Comparison of ENCODE assay signal across 27 cellular contexts in genomic region chr12:70040141-70040540, GRCh38.
DNase-seq lines count a peak whose midpoint lies in the region; ATAC-seq, FAIRE-seq and TF ChIP-seq lines count a peak whose summit lies in the region.
"Had no signal": no experiment of that assay in that cellular context is flagged by ENCODE, and none has a peak within 500 bp of the region (broad histone marks: within the 10 kb centered on the region; RNA-seq: fewer than 3 reads in every experiment).

No MANE protein-coding gene starts in this region.

- DNase-seq in adipocyte (ENCODE audit: low read depth) (peak; percentile 34), endothelial cell of umbilical vein (ENCODE audit: low read depth, low spot score) (peak; percentile 92), right cardiac atrium (no peak), retinal pigment epithelial cell (ENCODE audit: low read depth) (peak; percentile 2)
- DNase-seq in activated naive CD4-positive, alpha-beta T cell (lab: John Stamatoyannopoulos, UW), result no peak
- DNase-seq in activated effector memory CD4-positive, alpha-beta T cell treated with anti-CD3 and anti-CD28 coated beads, Interleukin-2, amount 50 U/mL, for 16 hours, result no peak
- DNase-seq: activated CD4-positive, alpha-beta T cell treated with anti-CD3 and anti-CD28 coated beads, Interleukin-2, amount 50 U/mL, for 4 hours; amygdala; CD4-positive, alpha-beta memory T cell; DMS53; kidney; MV-4-11; naive thymus-derived CD8-positive, alpha-beta T cell; NCI-H1930; NCI-H226; PC-9; posterior cingulate gyrus; small intestine; stimulated activated CD4-positive, alpha-beta T cell treated with anti-CD3 and anti-CD28 coated beads, Interleukin-4, amount 100 ng/mL, for 1 hour; upper lobe of left lung had no signal

- dilution Hi-C loops in endothelial cell of umbilical vein (cut with MboI; ENCODE audit: extremely low pct_ligation_motif_present, low sequenced_read_pairs), result no loop called here

- BruUV-seq in endothelial cell of umbilical vein (replicated peaks; lab: Mats Ljungman, UMichigan), result no TSS peak

- H3K4me2 ChIP-seq in endothelial cell of umbilical vein (ENCODE audit: insufficient read depth, low read length), result no peak overlapping the region
- H3K4me2 ChIP-seq: KMS-11, PC-9 had no signal

- H3K27me3 ChIP-seq in adipocyte (replicated peaks; ENCODE audit: control insufficient read depth, insufficient read depth, low read length) (no peaks in the 10 kb centered on the region), endothelial cell of umbilical vein (ENCODE audit: control insufficient read depth in 2 of 2, insufficient read depth in 2 of 2, low read length in 2 of 2) (no peaks in the 10 kb centered on the region), right cardiac atrium (ENCODE audit: control insufficient read depth, insufficient read depth) (no peaks in the 10 kb centered on the region)
- H3K27me3 ChIP-seq: SJSA1, upper lobe of left lung had no signal

- H2AFZ ChIP-seq in endothelial cell of umbilical vein (ENCODE audit: low read depth, low read length), result peak overlapping the region; percentile 59
- H2AFZ ChIP-seq: PC-9 had no signal

- H3K4me3 ChIP-seq in adipocyte (ENCODE audit: low read length), result no peak overlapping the region
- H3K4me3 ChIP-seq in endothelial cell of umbilical vein (replicated peaks in 1 of 3; ENCODE audit: insufficient read depth in 1 of 3, low read depth in 1 of 3, low read length in 3 of 3), result no peak overlapping the region
- no peak overlapping the region for H3K4me3 ChIP-seq in right cardiac atrium (ENCODE audit: low read length)
- H3K4me3 ChIP-seq in retinal pigment epithelial cell (ENCODE audit: low read length), result no peak overlapping the region
- H3K4me3 ChIP-seq: PC-9, SJSA1, upper lobe of left lung had no signal

- H3K27ac ChIP-seq in endothelial cell of umbilical vein (ENCODE audit: insufficient read depth, low read depth, low read length), result peak overlapping the region; percentile 42
- H3K27ac ChIP-seq in right cardiac atrium (ENCODE audit: low read length), result no peak overlapping the region
- H3K27ac ChIP-seq: KMS-11, PC-9, SJSA1, upper lobe of left lung, VCaP had no signal

- WGBS in right cardiac atrium, result 38% methylated on average over 2 of the region's 2 CpGs

- H3K4me1 ChIP-seq in adipocyte (ENCODE audit: control insufficient read depth, insufficient read depth, low read length), result peaks cover 1% of the 10 kb centered on the region
- H3K4me1 ChIP-seq in endothelial cell of umbilical vein (ENCODE audit: control insufficient read depth, extremely low read depth, insufficient read depth, low read length), result no peaks in the 10 kb centered on the region
- peaks cover 5% of the 10 kb centered on the region for H3K4me1 ChIP-seq in right cardiac atrium (ENCODE audit: control insufficient read depth, insufficient read depth, low read length)
- H3K4me1 ChIP-seq: SJSA1, upper lobe of left lung had no signal

- H3K9ac ChIP-seq in adipocyte (ENCODE audit: low read length) (no peak overlapping the region), endothelial cell of umbilical vein (replicated peaks; ENCODE audit: extremely low read depth, insufficient read depth, low read length) (no peak overlapping the region)
- H3K9ac ChIP-seq: KMS-11 had no signal

- TF ChIP-seq POLR2A in endothelial cell of umbilical vein (IDR thresholded peaks at IDR 0.05; ENCODE audit: low read depth, low read length), result no peak

- ATAC-seq in right cardiac atrium (peak; percentile 86 to 91), GM18873 (IDR thresholded peaks at IDR 0.05; ENCODE audit: low FRiP score, unreplicated experiment) (no peak), GM21515 (IDR thresholded peaks at IDR 0.05; ENCODE audit: unreplicated experiment) (no peak)
- ATAC-seq: naive thymus-derived CD8-positive, alpha-beta T cell had no signal

- peak; percentile 78 for FAIRE-seq in endothelial cell of umbilical vein (lab: Jason Lieb, UNC)
- FAIRE-seq: GM12891, H54 had no signal

- no peaks in the 10 kb centered on the region for H3K79me2 ChIP-seq in endothelial cell of umbilical vein (ENCODE audit: control insufficient read depth, insufficient read depth, low read length)

- no peaks in the 10 kb centered on the region for H4K20me1 ChIP-seq in endothelial cell of umbilical vein (replicated peaks; ENCODE audit: control insufficient read depth, extremely low read depth, insufficient read depth, low read length)

- TF ChIP-seq CTCF in endothelial cell of umbilical vein (IDR thresholded peaks at IDR 0.05; ENCODE audit: extremely low read depth in 1 of 2, insufficient read depth in 1 of 2, low read depth in 1 of 2, low read length in 2 of 2) (no peak), retinal pigment epithelial cell (conservative IDR thresholded peaks at IDR 0.05; ENCODE audit: low read depth, low read length) (no peak)

- no peaks in the 10 kb centered on the region for H3K36me3 ChIP-seq in adipocyte (ENCODE audit: control insufficient read depth, insufficient read depth, low read length, severe bottlenecking)
- no peaks in the 10 kb centered on the region for H3K36me3 ChIP-seq in endothelial cell of umbilical vein (ENCODE audit: control insufficient read depth in 2 of 2, extremely low read depth in 1 of 2, insufficient read depth in 2 of 2, low read length in 2 of 2)
- H3K36me3 ChIP-seq: SJSA1, upper lobe of left lung had no signal

- H3K9me1 ChIP-seq in endothelial cell of umbilical vein (replicated peaks; ENCODE audit: control insufficient read depth, extremely low read depth, insufficient read depth, low read length), result no peaks in the 10 kb centered on the region

- CTCF ChIA-PET in endothelial cell of umbilical vein (lab: Charles Lee), result interaction anchor here (0.7 to 0.8 kb wide), 2 partner anchors 11 to 140 kb away, joined by 3 read pairs; no protein-coding TSS in a partner anchor

- intact Hi-C loops in endothelial cell of umbilical vein (cut with micrococcal nuclease) (loop anchor here (10.0 kb wide), 1 partner anchor 295 kb away; no protein-coding TSS in a partner anchor), right cardiac atrium (cut with DNase I) (no loop called here)

- H3K9me3 ChIP-seq in adipocyte (ENCODE audit: control insufficient read depth, low read length) (no peaks in the 10 kb centered on the region), endothelial cell of umbilical vein (replicated peaks; ENCODE audit: control insufficient read depth, insufficient read depth, low read length) (no peaks in the 10 kb centered on the region), right cardiac atrium (ENCODE audit: control insufficient read depth, low read length) (no peaks in the 10 kb centered on the region)
- H3K9me3 ChIP-seq: SJSA1, upper lobe of left lung had no signal

- POLR2A ChIA-PET in endothelial cell of umbilical vein (lab: Charles Lee), result no interaction called here

TF ChIP-seq in endothelial cell of umbilical vein, 7 proteins besides CTCF, POLR2A, EP300 and RAD21:
- TF ChIP-seq POLR2AphosphoS5 (IDR thresholded peaks at IDR 0.05; ENCODE audit: insufficient read depth, low read depth, low read length) (no peak), JUN (IDR thresholded peaks at IDR 0.05; ENCODE audit: borderline replicate concordance, insufficient read depth, insufficient read length, low read depth) (peak; percentile 60), EZH2 (IDR thresholded peaks at IDR 0.05; ENCODE audit: borderline replicate concordance, low read depth, low read length, severe bottlenecking) (no peak), FOS (IDR thresholded peaks at IDR 0.05; ENCODE audit: borderline replicate concordance, insufficient read depth, low read length) (no peak), GATA2 (IDR thresholded peaks at IDR 0.05; ENCODE audit: insufficient read depth, insufficient read length, low read depth, low read length) (no peak)

Comparison
In these comparisons a context has a peak if more than half of its experiments do, and no peak if none do; other contexts are left out.
1. DNase-seq: peak in adipocyte (single experiment), endothelial cell of umbilical vein (single experiment) and retinal pigment epithelial cell (single experiment); none in right cardiac atrium (0 of 3), activated naive CD4-positive, alpha-beta T cell (0 of 4) and activated effector memory CD4-positive, alpha-beta T cell treated with anti-CD3 and anti-CD28 coated beads, Interleukin-2, amount 50 U/mL, for 16 hours (single experiment).
2. ATAC-seq: peak in right cardiac atrium (2 of 2); none in GM18873 (single experiment) and GM21515 (single experiment).